13 cellular contexts compared by ENCODE assay signal in the genomic region with DNA sequence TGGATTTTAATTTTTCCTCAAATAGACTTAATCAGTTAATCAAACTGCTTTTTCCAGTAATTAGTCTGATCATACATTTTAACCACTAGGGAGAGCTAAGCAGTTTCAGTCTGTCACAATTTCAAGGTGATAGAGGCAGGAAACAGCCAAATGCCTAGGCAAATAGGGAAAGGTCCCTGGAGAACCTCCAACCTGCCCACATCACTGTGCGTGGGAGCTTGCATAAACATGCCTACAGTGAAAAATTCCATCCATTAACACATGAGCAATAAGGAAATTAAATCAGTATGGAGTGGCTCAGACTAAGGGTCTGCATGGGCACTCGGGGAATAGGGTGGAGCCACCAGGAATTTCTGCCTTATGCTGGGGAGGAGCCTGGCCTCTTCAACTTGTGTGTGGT.
DNase-seq lines count a peak whose midpoint lies in the region; TF ChIP-seq lines count a peak whose summit lies in the region.
"Had no signal": no experiment of that assay in that cellular context is flagged by ENCODE, and none has a peak within 500 bp of the region (broad histone marks: within the 10 kb centered on the region; RNA-seq: fewer than 3 reads in every experiment).

No MANE protein-coding gene starts in this region.

- no peaks in the 10 kb centered on the region for H4K20me1 ChIP-seq in hepatocyte (ENCODE audit: insufficient read depth, poor library complexity, severe bottlenecking)

- no peak overlapping the region for H2AFZ ChIP-seq in hepatocyte

- H3K4me1 ChIP-seq in adipocyte (ENCODE audit: control insufficient read depth, insufficient read depth, low read length): peaks cover 8% of the 10 kb centered on the region
- H3K4me1 ChIP-seq in hepatocyte (ENCODE audit: insufficient read depth): peaks cover 17% of the 10 kb centered on the region
- H3K4me1 ChIP-seq in vagina: peaks cover 6% of the 10 kb centered on the region
- no peaks in the 10 kb centered on the region for H3K4me1 ChIP-seq in ovary (ENCODE audit: insufficient read depth)
- H3K4me1 ChIP-seq: A549 had no signal

- H3K36me3 ChIP-seq in adipocyte (ENCODE audit: control insufficient read depth, insufficient read depth, low read length, severe bottlenecking) (no peaks in the 10 kb centered on the region), hepatocyte (replicated peaks; ENCODE audit: insufficient read depth, low read depth) (no peaks in the 10 kb centered on the region), vagina (no peaks in the 10 kb centered on the region), ovary (no peaks in the 10 kb centered on the region)
- H3K36me3 ChIP-seq: thoracic aorta had no signal

- H3K4me3 ChIP-seq in adipocyte (ENCODE audit: low read length) (no peak overlapping the region), hepatocyte (no peak overlapping the region), vagina (no peak overlapping the region), ovary (no peak overlapping the region)
- H3K4me3 ChIP-seq: A549, thoracic aorta had no signal

- TF ChIP-seq CTCF in hepatocyte (IDR thresholded peaks at IDR 0.05; ENCODE audit: poor library complexity) (peak; percentile 22), vagina (IDR thresholded peaks at IDR 0.05) (no peak), ovary (IDR thresholded peaks at IDR 0.05) (no peak)

- peak; percentile 3 for DNase-seq in NCI-H82 (lab: John Stamatoyannopoulos, UW)
- no peak for DNase-seq in NCI-H82 treated with DMSO at 0.1 percent for 48 hours (lab: John Stamatoyannopoulos, UW; ENCODE audit: unreplicated experiment)
- DNase-seq in adipocyte (ENCODE audit: low read depth): peak; percentile 69
- no peak for DNase-seq in hepatocyte (ENCODE audit: low spot score)
- DNase-seq in vagina (ENCODE audit: extremely low spot score in 2 of 2): no peak
- DNase-seq in NCI-H2029 (lab: John Stamatoyannopoulos, UW): no peak
- no peak for DNase-seq in ovary
- DNase-seq in NCI-H2227 treated with DMSO at 0.1 percent for 48 hours (lab: John Stamatoyannopoulos, UW): no peak
- DNase-seq: hippocampal formation; naive thymus-derived CD8-positive, alpha-beta T cell; stimulated activated CD4-positive, alpha-beta T cell treated with anti-CD3 and anti-CD28 coated beads, Interleukin-4, amount 100 ng/mL, for 24 hours had no signal

- H3K27ac ChIP-seq in hepatocyte (peak overlapping the region; percentile 35), vagina (peak overlapping the region; percentile 5), ovary (no peak overlapping the region)
- H3K27ac ChIP-seq: A549, thoracic aorta had no signal

- intact Hi-C loops in vagina (cut with DNase I): no loop called here
- intact Hi-C loops in ovary (cut with DNase I): no loop called here

- H3K79me2 ChIP-seq in hepatocyte: no peaks in the 10 kb centered on the region

- no peak for TF ChIP-seq EP300 in ovary (IDR thresholded peaks at IDR 0.05)

- 54% methylated on average over 2 of the region's 2 CpGs for WGBS in hepatocyte (ENCODE audit: low lambda C conversion rate, missing lambda C conversion rate)
- 24 to 28% (median 27%) methylated on average over 2 of the region's 2 CpGs for WGBS in ovary, 3 donors

- no peaks in the 10 kb centered on the region for H3K27me3 ChIP-seq in adipocyte (replicated peaks; ENCODE audit: control insufficient read depth, insufficient read depth, low read length)
- H3K27me3 ChIP-seq in hepatocyte: no peaks in the 10 kb centered on the region
- no peaks in the 10 kb centered on the region for H3K27me3 ChIP-seq in vagina
- H3K27me3 ChIP-seq in ovary: no peaks in the 10 kb centered on the region

- H3K9me2 ChIP-seq in hepatocyte (replicated peaks; ENCODE audit: insufficient read depth): no peaks in the 10 kb centered on the region

- H3K9ac ChIP-seq in adipocyte (ENCODE audit: low read length): no peak overlapping the region

- H3K9me3 ChIP-seq in adipocyte (ENCODE audit: control insufficient read depth, low read length): peaks cover 7% of the 10 kb centered on the region
- no peaks in the 10 kb centered on the region for H3K9me3 ChIP-seq in hepatocyte (ENCODE audit: low read depth)
- no peaks in the 10 kb centered on the region for H3K9me3 ChIP-seq in vagina
- no peaks in the 10 kb centered on the region for H3K9me3 ChIP-seq in ovary
- H3K9me3 ChIP-seq: thoracic aorta had no signal

- H3K4me2 ChIP-seq in hepatocyte: no peak overlapping the region
- H3K4me2 ChIP-seq: A549 had no signal

- TF ChIP-seq POLR2A in vagina (IDR thresholded peaks at IDR 0.05) (no peak), ovary (IDR thresholded peaks at IDR 0.05) (no peak)

Comparison
In these comparisons a context has a peak if more than half of its experiments do, and no peak if none do; other contexts are left out.
1. DNase-seq: peak in NCI-H82 (single experiment) and adipocyte (single experiment); none in NCI-H82 treated with DMSO at 0.1 percent for 48 hours (single experiment), hepatocyte (single experiment), vagina (0 of 2), NCI-H2029 (single experiment), ovary (0 of 5) and NCI-H2227 treated with DMSO at 0.1 percent for 48 hours (single experiment).
2. H3K27ac ChIP-seq: peak in hepatocyte (single experiment) and vagina (single experiment); none in ovary (0 of 2).